ENCODE assay signal across 11 cellular contexts in genomic region chrX:39896951-39897740, GRCh38.
DNase-seq lines count a peak whose midpoint lies in the region; ATAC-seq and TF ChIP-seq lines count a peak whose summit lies in the region.
"Had no signal": no experiment of that assay in that cellular context is flagged by ENCODE, and none has a peak within 500 bp of the region (broad histone marks: within the 10 kb centered on the region; RNA-seq: fewer than 3 reads in every experiment).

No MANE protein-coding gene starts in this region.

- H3K27ac Mint-ChIP-seq in brain: peak overlapping the region in 3 of 5 experiments; percentile 77 to 93 (median 83)
- H3K27ac Mint-ChIP-seq: CD4-positive, alpha-beta T cell had no signal

- H3K9me3 Mint-ChIP-seq in brain: peaks cover 0 to 3% (median 0%) of the 10 kb centered on the region in 5 experiments
- H3K9me3 Mint-ChIP-seq: CD4-positive, alpha-beta T cell had no signal

- no peaks in the 10 kb centered on the region for H3K36me3 Mint-ChIP-seq in brain

- ATAC-seq in Right ventricle myocardium inferior (peak; percentile 88), HG02798 (IDR thresholded peaks at IDR 0.05; ENCODE audit: poor library complexity, unreplicated experiment) (no peak)
- ATAC-seq: HCT116 had no signal

- H3K27ac ChIP-seq in right atrium auricular region: peak overlapping the region in 1 of 2 donors; percentile 68

- H3K9me3 ChIP-seq in right atrium auricular region: no peaks in the 10 kb centered on the region

- TF ChIP-seq CTCF in right atrium auricular region (IDR thresholded peaks at IDR 0.05) (peak in 1 of 2 donors; percentile 11), brain (conservative IDR thresholded peaks at IDR 0.05) (peak in 1 of 2 experiments; percentile 28), kidney epithelial cell (IDR thresholded peaks at IDR 0.05; ENCODE audit: insufficient read depth, low read length, poor library complexity, severe bottlenecking) (peak; percentile 3)

- H3K27me3 Mint-ChIP-seq in brain: peaks cover 16% of the 10 kb centered on the region
- H3K27me3 Mint-ChIP-seq: CD4-positive, alpha-beta T cell had no signal

- H3K36me3 ChIP-seq in right atrium auricular region: no peaks in the 10 kb centered on the region
- no peaks in the 10 kb centered on the region for H3K36me3 ChIP-seq in kidney epithelial cell (ENCODE audit: control insufficient read depth, insufficient read depth, low read length)

- H3K4me3 ChIP-seq in right atrium auricular region (no peak overlapping the region), kidney epithelial cell (ENCODE audit: low read depth, low read length) (no peak overlapping the region)

- no peaks in the 10 kb centered on the region for H3K27me3 ChIP-seq in right atrium auricular region
- H3K27me3 ChIP-seq in kidney epithelial cell (ENCODE audit: control insufficient read depth, insufficient read depth, low read length): peaks cover 5% of the 10 kb centered on the region

- intact Hi-C loops in Right ventricle myocardium inferior (cut with DNase I): loop anchor here (10.0 kb wide), 1 partner anchor 162 kb away; no protein-coding TSS in a partner anchor

- peak overlapping the region in 3 of 5 experiments; percentile 0 to 37 (median 17) for H3K4me3 Mint-ChIP-seq in brain
- H3K4me3 Mint-ChIP-seq: CD4-positive, alpha-beta T cell had no signal

- peaks cover 71% of the 10 kb centered on the region for H3K4me1 Mint-ChIP-seq in brain

- H3K4me1 ChIP-seq in right atrium auricular region: peaks cover 0 to 24% of the 10 kb centered on the region in 2 donors

- DNase-seq in Right ventricle myocardium inferior (ENCODE audit: missing footprints) (no peak), right atrium auricular region (ENCODE audit: low spot score) (no peak), kidney epithelial cell (ENCODE audit: low read depth) (no peak), ureter (ENCODE audit: low spot score) (peak; percentile 65), cortex of kidney (lab: John Stamatoyannopoulos, UW) (no peak)
- no peak for DNase-seq in stimulated activated CD4-positive, alpha-beta T cell treated with anti-CD3 and anti-CD28 coated beads, Interleukin-4, amount 100 ng/mL, for 24 hours
- DNase-seq: CD4-positive, alpha-beta T cell; NK-92 treated with Interleukin-12 subunit alpha and Interleukin-12 subunit beta, amount 100 ng/mL, for 24 hours had no signal
